Comparison of ENCODE assay signal across 1 cellular context in genomic region chr7:80505900-80506500, GRCh38.
TF ChIP-seq lines count a peak whose summit lies in the region.

No MANE protein-coding gene starts in this region.

TF ChIP-seq in H1, 55 proteins besides CTCF, POLR2A, EP300 and RAD21 (continued from another document):
- no peak for TF ChIP-seq CHD7 (IDR thresholded peaks at IDR 0.05; ENCODE audit: insufficient replicate concordance, low read length)
- TF ChIP-seq SIX5 (IDR thresholded peaks at IDR 0.05; ENCODE audit: low read depth, low read length) = no peak
- TF ChIP-seq KDM1A (IDR thresholded peaks at IDR 0.05; ENCODE audit: borderline replicate concordance, low read length) = no peak
- TF ChIP-seq SP2 (IDR thresholded peaks at IDR 0.05; ENCODE audit: low read length) = no peak
- no peak for TF ChIP-seq SIRT6 (IDR thresholded peaks at IDR 0.05; ENCODE audit: low read length)
- no peak for TF ChIP-seq ZNF274 (IDR thresholded peaks at IDR 0.05; ENCODE audit: borderline replicate concordance, extremely low read depth, low read length)
- no peak for TF ChIP-seq SUZ12 (IDR thresholded peaks at IDR 0.05; ENCODE audit: low read length)
- TF ChIP-seq SP1 (IDR thresholded peaks at IDR 0.05; ENCODE audit: low read depth, low read length) = no peak
- no peak for TF ChIP-seq HDAC6 (IDR thresholded peaks at IDR 0.05; ENCODE audit: low read depth, low read length)
- no peak for TF ChIP-seq TAF1 (IDR thresholded peaks at IDR 0.05; ENCODE audit: low read depth, low read length)
- TF ChIP-seq ATF2 (IDR thresholded peaks at IDR 0.05; ENCODE audit: low read length) = no peak
